ENCODE assay signal across 22 cellular contexts in the genomic region with DNA sequence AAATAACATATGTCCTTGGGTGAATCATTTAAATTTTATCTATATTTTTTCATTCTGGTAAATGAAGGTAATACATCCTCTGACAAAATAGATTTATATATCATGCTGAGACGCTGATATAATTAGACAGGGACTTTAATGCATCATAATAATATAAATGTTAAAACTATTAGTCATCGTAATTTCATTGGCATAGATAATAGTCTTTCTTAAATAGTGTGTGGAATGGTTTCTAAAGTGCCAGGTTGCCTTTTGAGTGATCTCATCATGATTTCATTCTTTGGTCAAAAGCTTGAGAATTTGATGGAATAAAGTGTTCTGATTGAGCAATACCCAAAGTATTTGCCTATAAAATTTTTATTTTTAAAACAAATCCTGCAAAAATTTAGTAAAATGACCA. TPM values are rescaled to one million over a fixed set of nuclear protein-coding genes. Genes with fewer than 3 reads are reported as not detected.
DNase-seq lines count a peak whose midpoint lies in the region; ATAC-seq and TF ChIP-seq lines count a peak whose summit lies in the region.
"Had no signal": no experiment of that assay in that cellular context is flagged by ENCODE, and none has a peak within 500 bp of the region (broad histone marks: within the 10 kb centered on the region; RNA-seq: fewer than 3 reads in every experiment).

No MANE protein-coding gene starts in this region.

- no peak overlapping the region for H2BK15ac ChIP-seq in neuronal stem cell (ENCODE audit: low read length)

- no peak overlapping the region for H3K4me3 Mint-ChIP-seq in CD8-positive, alpha-beta memory T cell
- H3K4me3 Mint-ChIP-seq: nephron progenitor cell had no signal

- H3K4ac ChIP-seq in neuronal stem cell (ENCODE audit: low read length): no peak overlapping the region

- no peak overlapping the region for H3K9ac ChIP-seq in neuronal stem cell (ENCODE audit: low read depth, low read length, poor library complexity)

- no peaks in the 10 kb centered on the region for H3K4me1 Mint-ChIP-seq in CD8-positive, alpha-beta memory T cell
- H3K4me1 Mint-ChIP-seq: nephron progenitor cell had no signal

- H3K36me3 Mint-ChIP-seq in CD8-positive, alpha-beta memory T cell: no peaks in the 10 kb centered on the region

- intact Hi-C loops in A673 (cut with micrococcal nuclease; ENCODE audit: unreplicated experiment): no loop called here

- no peak overlapping the region for H4K91ac ChIP-seq in neuronal stem cell (ENCODE audit: low read depth, low read length, poor library complexity)

- no peak overlapping the region for H3K14ac ChIP-seq in neuronal stem cell (ENCODE audit: low read length)

- H2BK5ac ChIP-seq in neuronal stem cell (ENCODE audit: low read length): no peak overlapping the region

- H3K4me1 ChIP-seq in A673 (ENCODE audit: insufficient read depth, low read length, poor library complexity, severe bottlenecking) (peaks cover 44% of the 10 kb centered on the region), gastroesophageal sphincter (peaks cover 0 to 3% (median 0%) of the 10 kb centered on the region in 3 donors), neuronal stem cell (ENCODE audit: control insufficient read depth in 2 of 2, insufficient read depth in 1 of 2, low read depth in 1 of 2, low read length in 2 of 2) (no peaks in the 10 kb centered on the region)
- H3K4me1 ChIP-seq in CD8-positive, alpha-beta memory T cell (ENCODE audit: insufficient read depth, low read length): no peaks in the 10 kb centered on the region
- H3K4me1 ChIP-seq: esophagus squamous epithelium, tibial artery had no signal

- no peak for TF ChIP-seq EP300 in gastroesophageal sphincter (IDR thresholded peaks at IDR 0.05)

- H3K36me3 ChIP-seq in A673 (ENCODE audit: insufficient read depth, low read length, poor library complexity, severe bottlenecking) (no peaks in the 10 kb centered on the region), brain microvascular endothelial cell (replicated peaks) (no peaks in the 10 kb centered on the region), gastroesophageal sphincter (no peaks in the 10 kb centered on the region), neuronal stem cell (replicated peaks in 1 of 2; ENCODE audit: control insufficient read depth in 2 of 2, insufficient read depth in 2 of 2, low read length in 2 of 2) (no peaks in the 10 kb centered on the region)
- no peaks in the 10 kb centered on the region for H3K36me3 ChIP-seq in CD8-positive, alpha-beta memory T cell (ENCODE audit: insufficient read depth, low read length)
- H3K36me3 ChIP-seq: esophagus squamous epithelium, tibial artery had no signal

- no TSS peak for BruUV-seq in A673 (replicated peaks; lab: Mats Ljungman, UMichigan)

- POLR2A ChIA-PET in A673 (lab: Charles Lee; ENCODE audit: low non-redundant PET): no interaction called here
- POLR2A ChIA-PET in CD8-positive, alpha-beta memory T cell (lab: Charles Lee): no interaction called here

- no peak for ATAC-seq in gastroesophageal sphincter
- ATAC-seq: Panc1 had no signal

- H3K27ac ChIP-seq in A673 (ENCODE audit: low read depth, low read length, poor library complexity, severe bottlenecking) (no peak overlapping the region), brain microvascular endothelial cell (no peak overlapping the region), gastroesophageal sphincter (peak overlapping the region in 1 of 4 donors; percentile 24), neuronal stem cell (replicated peaks; ENCODE audit: low read length) (no peak overlapping the region)
- H3K27ac ChIP-seq in CD8-positive, alpha-beta memory T cell (ENCODE audit: low read depth, low read length): no peak overlapping the region
- H3K27ac ChIP-seq: tibial artery had no signal

- CTCF ChIA-PET in A673 (lab: Charles Lee): no interaction called here
- CTCF ChIA-PET in CD8-positive, alpha-beta memory T cell (lab: Charles Lee): no interaction called here

- H2BK12ac ChIP-seq in neuronal stem cell (ENCODE audit: low read length): no peak overlapping the region

- H2BK120ac ChIP-seq in neuronal stem cell (ENCODE audit: low read depth, low read length): no peak overlapping the region

- H3K79me1 ChIP-seq in neuronal stem cell (ENCODE audit: low read depth, low read length): no peaks in the 10 kb centered on the region

- DNase-seq in A673 (ENCODE audit: low spot score) (peak; percentile 50), HT1080 (ENCODE audit: low read depth) (peak; percentile 37), brain microvascular endothelial cell (peak; percentile 4), iris pigment epithelial cell (ENCODE audit: low read depth) (peak; percentile 89), neuronal stem cell (ENCODE audit: low spot score) (no peak)
- no peak for DNase-seq in CD8-positive, alpha-beta memory T cell
- no peak for DNase-seq in activated CD4-positive, alpha-beta T cell treated with anti-CD3 and anti-CD28 coated beads, Interleukin-2, amount 50 U/mL, for 1 hour
- DNase-seq: ACHN; activated CD8-positive, alpha-beta memory T cell treated with anti-CD3 and anti-CD28 coated beads for 24 hours; aorta; COR-L47; esophagus squamous epithelium; NCI-H2081; NCI-H524 treated with DMSO at 0.1 percent for 48 hours; nephron progenitor cell; stimulated activated CD4-positive, alpha-beta T cell treated with anti-CD3 and anti-CD28 coated beads, Interleukin-2, amount 100 ng/mL, for 48 hours; stimulated activated CD8-positive, alpha-beta memory T cell treated with anti-CD3 and anti-CD28 coated beads, Interleukin-4, amount 100 ng/mL, for 48 hours; tibial artery had no signal

- H3K9me3 ChIP-seq in A673 (ENCODE audit: low read depth, low read length, poor library complexity, severe bottlenecking) (no peaks in the 10 kb centered on the region), gastroesophageal sphincter (no peaks in the 10 kb centered on the region), neuronal stem cell (replicated peaks in 1 of 2; ENCODE audit: control insufficient read depth in 2 of 2, insufficient read depth in 1 of 2, low read depth in 1 of 2, low read length in 2 of 2) (no peaks in the 10 kb centered on the region)
- H3K9me3 ChIP-seq in CD8-positive, alpha-beta memory T cell (ENCODE audit: low read length): no peaks in the 10 kb centered on the region
- H3K9me3 ChIP-seq: esophagus squamous epithelium, tibial artery had no signal

- no peak overlapping the region for H3K27ac Mint-ChIP-seq in CD8-positive, alpha-beta memory T cell
- H3K27ac Mint-ChIP-seq: nephron progenitor cell had no signal

- no peak overlapping the region for H2AK5ac ChIP-seq in neuronal stem cell (ENCODE audit: low read depth, low read length)

- no peak overlapping the region for H3K4me2 ChIP-seq in neuronal stem cell (ENCODE audit: insufficient read depth, low read length, poor library complexity, severe bottlenecking)

- in situ Hi-C loops in brain microvascular endothelial cell (cut with HindIII; ENCODE audit: low pct_ligation_motif_present, low sequenced_read_pairs): no loop called here

- no peaks in the 10 kb centered on the region for H3K27me3 Mint-ChIP-seq in CD8-positive, alpha-beta memory T cell

- 11 to 42% methylated on average over 2 of the region's 2 CpGs for WGBS in gastroesophageal sphincter (ENCODE audit: low coverage in 1 of 2), 2 donors
- WGBS in neuronal stem cell (ENCODE audit: extremely low coverage in 2 of 2, insufficient read length in 2 of 2, insufficient replicate concordance in 1 of 2), 2 donors: no CpG with 5 or more reads among the region's 2 CpGs

- no peak overlapping the region for H3K18ac ChIP-seq in neuronal stem cell (ENCODE audit: low read length)

- H3K9me3 Mint-ChIP-seq in CD8-positive, alpha-beta memory T cell: peaks cover 2 to 8% (median 4%) of the 10 kb centered on the region in 5 donors
- H3K9me3 Mint-ChIP-seq: nephron progenitor cell had no signal

- H4K8ac ChIP-seq in neuronal stem cell (ENCODE audit: low read depth, low read length): no peak overlapping the region

- TF ChIP-seq CTCF in A673 (conservative IDR thresholded peaks at IDR 0.05; ENCODE audit: low read depth, low read length): no peak
- no peak for TF ChIP-seq CTCF in brain microvascular endothelial cell (IDR thresholded peaks at IDR 0.05; ENCODE audit: low read depth, low read length, missing control alignments)
- no peak for TF ChIP-seq CTCF in gastroesophageal sphincter (IDR thresholded peaks at IDR 0.05)

- H3K27me3 ChIP-seq in A673 (replicated peaks; ENCODE audit: insufficient read depth, low read depth, low read length, poor library complexity) (no peaks in the 10 kb centered on the region), brain microvascular endothelial cell (replicated peaks) (no peaks in the 10 kb centered on the region), gastroesophageal sphincter (no peaks in the 10 kb centered on the region), neuronal stem cell (ENCODE audit: control insufficient read depth in 3 of 3, insufficient read depth in 3 of 3, low read depth in 1 of 3, low read length in 3 of 3) (no peaks in the 10 kb centered on the region)
- no peaks in the 10 kb centered on the region for H3K27me3 ChIP-seq in CD8-positive, alpha-beta memory T cell (ENCODE audit: insufficient read depth, low read length, poor library complexity, severe bottlenecking)
- H3K27me3 ChIP-seq: esophagus squamous epithelium, tibial artery had no signal

- no peak overlapping the region for H2AFZ ChIP-seq in neuronal stem cell (ENCODE audit: low read length)

- H3K23ac ChIP-seq in neuronal stem cell (ENCODE audit: low read depth, low read length, poor library complexity): no peak overlapping the region

- no peak for TF ChIP-seq POLR2A in gastroesophageal sphincter (IDR thresholded peaks at IDR 0.05)

- H3K4me3 ChIP-seq in A673 (ENCODE audit: low read depth, low read length, poor library complexity, severe bottlenecking) (no peak overlapping the region), brain microvascular endothelial cell (ENCODE audit: low read depth, low read length) (no peak overlapping the region), gastroesophageal sphincter (no peak overlapping the region), neuronal stem cell (ENCODE audit: low read length in 2 of 2) (no peak overlapping the region)
- no peak overlapping the region for H3K4me3 ChIP-seq in CD8-positive, alpha-beta memory T cell (ENCODE audit: low read length)
- H3K4me3 ChIP-seq: esophagus squamous epithelium, tibial artery had no signal

RNA-seq across cellular contexts. Expression of gene BMP5, which starts 43.2 kb away (rescaled TPM):
- total RNA-seq in A673 (2021) (0.49 and 0.98 TPM in 2 replicates), gastroesophageal sphincter (1 to 10 TPM in 2 of 4 donors, under 1 TPM in 2; 0.40 to 2.6 (median 0.89) TPM)
- 0.03 TPM in 1 of 2 replicates, not detected in the other for total RNA-seq in HT1080 (2014; rRNA removed; shearing (Covaris generic))
- not detected in 2 replicates for polyA plus RNA-seq in HT1080 (2015; cell fraction: cytosol; rRNA removed)
- 0.02 TPM in 2 replicates for polyA plus RNA-seq in HT1080 (2015; cell fraction: nucleus; rRNA removed)
- not detected for total RNA-seq in CD8-positive, alpha-beta memory T cell
- not detected for polyA plus RNA-seq in CD8-positive, alpha-beta memory T cell
- polyA plus RNA-seq in neuronal stem cell (2013, experiment 1 of 2): 1.2 TPM
- 1.2 TPM for polyA plus RNA-seq in neuronal stem cell (2013, experiment 2 of 2)
- total RNA-seq: dermis microvascular lymphatic vessel endothelial cell, G401 had no signal

Comparison
In these comparisons a context has a peak if more than half of its experiments do, and no peak if none do; other contexts are left out.
1. DNase-seq: peak in A673 (single experiment), HT1080 (single experiment), brain microvascular endothelial cell (single experiment) and iris pigment epithelial cell (single experiment); none in CD8-positive, alpha-beta memory T cell (0 of 5), activated CD4-positive, alpha-beta T cell treated with anti-CD3 and anti-CD28 coated beads, Interleukin-2, amount 50 U/mL, for 1 hour (single experiment) and neuronal stem cell (single experiment).